ENCODE assay signal across 1 cellular context in genomic region chr9:129130271-129130670, GRCh38.
TF ChIP-seq lines count a peak whose summit lies in the region.

No MANE protein-coding gene starts in this region.

TF ChIP-seq in HEK293, 187 proteins besides CTCF, POLR2A, EP300 and RAD21:
- TF ChIP-seq MYNN (tag by site-specific recombination; IDR thresholded peaks at IDR 0.05; ENCODE audit: borderline replicate concordance) = peak; percentile 67; the same call in 1 of the 2 replicates
TF ChIP-seq in HEK293: peak in this region for 1; not testable (repeated sequence) for 186.
